Comparison of ENCODE assay signal across 29 cellular contexts in the genomic region with DNA sequence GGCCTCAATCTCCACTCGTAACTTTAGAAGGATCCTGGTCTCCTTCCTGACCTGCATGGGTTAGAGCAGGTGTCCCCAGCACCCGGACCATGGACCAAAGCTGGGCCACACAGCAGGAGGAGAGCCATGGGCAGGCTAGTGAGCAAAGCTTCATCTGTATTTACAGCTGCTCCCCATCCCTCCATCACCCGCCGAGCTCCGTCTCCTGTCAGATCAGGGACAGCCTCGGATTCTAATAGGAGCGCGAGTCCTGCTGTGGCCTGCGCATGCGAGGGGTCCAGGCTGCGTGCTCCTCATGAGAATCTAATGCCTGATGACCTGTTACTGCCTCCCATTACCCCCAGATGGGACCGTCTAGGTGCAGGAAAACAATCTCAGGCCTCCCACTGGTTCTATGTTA.
"Had no signal": no experiment of that assay in that cellular context is flagged by ENCODE, and none has a peak within 500 bp of the region (broad histone marks: within the 10 kb centered on the region; RNA-seq: fewer than 3 reads in every experiment).

No MANE protein-coding gene starts in this region.

- FAIRE-seq: colon, frontal cortex had no signal

- H3K4me1 Mint-ChIP-seq: activated CD4-positive, alpha-beta T cell treated with anti-CD3 and anti-CD28 coated beads, Interleukin-2, amount 10 ng/mL, durations not matched to agents 24 days and 14 days; activated CD8-positive, alpha-beta memory T cell treated with anti-CD3 and anti-CD28 coated beads, Interleukin-2, amount 10 ng/mL, durations not matched to agents 7 days and 5 days; endodermal cell had no signal

- ATAC-seq: activated CD4-positive, alpha-beta T cell treated with anti-CD3 and anti-CD28 coated beads for 36 hours; activated CD8-positive, alpha-beta memory T cell treated with anti-CD3 and anti-CD28 coated beads, Interleukin-2, amount 10 ng/mL, durations not matched to agents 7 days and 5 days; activated CD8-positive, alpha-beta T cell treated with anti-CD3 and anti-CD28 coated beads, Interleukin-2, amount 10 ng/mL, durations not matched to agents 7 days and 5 days; body of pancreas; esophagus mucosa had no signal

- H3K4me3 ChIP-seq: body of pancreas had no signal

- H3K9me3 ChIP-seq: body of pancreas had no signal

- H3K27me3 ChIP-seq: body of pancreas had no signal

- H3K27ac Mint-ChIP-seq: activated CD4-positive, alpha-beta memory T cell treated with anti-CD3 and anti-CD28 coated beads for 36 hours; activated CD4-positive, alpha-beta T cell treated with anti-CD3 and anti-CD28 coated beads for 36 hours; activated CD4-positive, alpha-beta T cell treated with anti-CD3 and anti-CD28 coated beads, Interleukin-2, amount 10 ng/mL, durations not matched to agents 24 days and 14 days; activated CD8-positive, alpha-beta memory T cell treated with anti-CD3 and anti-CD28 coated beads, Interleukin-2, amount 10 ng/mL, durations not matched to agents 7 days and 5 days; activated CD8-positive, alpha-beta T cell treated with anti-CD3 and anti-CD28 coated beads, Interleukin-2, amount 10 ng/mL, durations not matched to agents 7 days and 5 days; activated naive CD8-positive, alpha-beta T cell; activated T-helper 1 cell treated with anti-CD3 and anti-CD28 coated beads, Interleukin-12 subunit alpha, Interleukin-12 subunit beta, Interleukin-2, Interleukin-4 antibody, amounts not matched to agents 30 ng/mL and 10 ng/mL and 1 ng/mL, durations not matched to agents 14 hours and 24 hours and 36 hours; endodermal cell had no signal

- H3K9me3 Mint-ChIP-seq: activated CD4-positive, alpha-beta memory T cell treated with anti-CD3 and anti-CD28 coated beads for 36 hours; activated CD4-positive, alpha-beta T cell treated with anti-CD3 and anti-CD28 coated beads, Interleukin-2, amount 10 ng/mL, durations not matched to agents 24 days and 14 days; activated T-helper 1 cell treated with anti-CD3 and anti-CD28 coated beads, Interleukin-12 subunit alpha, Interleukin-12 subunit beta, Interleukin-2, Interleukin-4 antibody, amounts not matched to agents 30 ng/mL and 10 ng/mL and 1 ng/mL, durations not matched to agents 14 hours and 24 hours and 36 hours; endodermal cell had no signal

- H3K27me3 Mint-ChIP-seq: activated CD4-positive, alpha-beta memory T cell treated with anti-CD3 and anti-CD28 coated beads for 36 hours; activated CD4-positive, alpha-beta T cell treated with anti-CD3 and anti-CD28 coated beads, Interleukin-2, amount 10 ng/mL, durations not matched to agents 24 days and 14 days; activated naive CD8-positive, alpha-beta T cell had no signal

- H3K36me3 Mint-ChIP-seq: activated CD4-positive, alpha-beta memory T cell treated with anti-CD3 and anti-CD28 coated beads for 36 hours; activated CD8-positive, alpha-beta memory T cell treated with anti-CD3 and anti-CD28 coated beads, Interleukin-2, amount 10 ng/mL, durations not matched to agents 7 days and 5 days; activated naive CD8-positive, alpha-beta T cell had no signal

- H3K27ac ChIP-seq: body of pancreas had no signal

- H3K4me3 Mint-ChIP-seq: activated CD4-positive, alpha-beta memory T cell treated with anti-CD3 and anti-CD28 coated beads for 36 hours; activated CD4-positive, alpha-beta T cell treated with anti-CD3 and anti-CD28 coated beads for 36 hours; activated CD4-positive, alpha-beta T cell treated with anti-CD3 and anti-CD28 coated beads, Interleukin-2, amount 10 ng/mL, durations not matched to agents 24 days and 14 days; activated CD8-positive, alpha-beta memory T cell treated with anti-CD3 and anti-CD28 coated beads, Interleukin-2, amount 10 ng/mL, durations not matched to agents 7 days and 5 days; activated CD8-positive, alpha-beta T cell treated with anti-CD3 and anti-CD28 coated beads, Interleukin-2, amount 10 ng/mL, durations not matched to agents 7 days and 5 days; activated naive CD8-positive, alpha-beta T cell; activated T-helper 1 cell treated with anti-CD3 and anti-CD28 coated beads, Interleukin-12 subunit alpha, Interleukin-12 subunit beta, Interleukin-2, Interleukin-4 antibody, amounts not matched to agents 30 ng/mL and 10 ng/mL and 1 ng/mL, durations not matched to agents 14 hours and 24 hours and 36 hours; endodermal cell had no signal

- DNase-seq: activated CD4-positive, alpha-beta memory T cell treated with anti-CD3 and anti-CD28 coated beads for 36 hours; activated CD4-positive, alpha-beta T cell treated with anti-CD3 and anti-CD28 coated beads for 36 hours; activated CD4-positive, alpha-beta T cell treated with anti-CD3 and anti-CD28 coated beads, Interleukin-2, amount 10 ng/mL, durations not matched to agents 24 days and 14 days; activated CD4-positive, CD25-positive, alpha-beta regulatory T cell; activated CD4-positive, CD25-positive, alpha-beta regulatory T cell treated with anti-CD3 and anti-CD28 coated beads, Interleukin-2, amount 50 U/mL, for 72 hours; activated CD8-positive, alpha-beta memory T cell treated with anti-CD3 and anti-CD28 coated beads, Interleukin-2, amount 10 ng/mL, durations not matched to agents 7 days and 5 days; activated CD8-positive, alpha-beta memory T cell treated with anti-CD3 and anti-CD28 coated beads, Interleukin-2, amount 50 U/mL, for 4 hours; activated CD8-positive, alpha-beta T cell treated with anti-CD3 and anti-CD28 coated beads, Interleukin-2, amount 10 ng/mL, durations not matched to agents 7 days and 5 days; activated gamma-delta T cell treated with Interleukin-2 at 50 U/mL for 16 hours; activated naive CD4-positive, alpha-beta T cell treated with anti-CD3 and anti-CD28 coated beads, Interleukin-2, amount 50 U/mL, for 16 hours; activated naive CD4-positive, alpha-beta T cell treated with Interleukin-2 at 50 U/mL for 16 hours; activated T-cell treated with anti-CD3 and anti-CD28 coated beads, Interleukin-2, amount 50 U/mL, for 1 hour; activated T-cell treated with anti-CD3 and anti-CD28 coated beads, Interleukin-2, amount 50 U/mL, for 48 hours; amniotic stem cell; aorta; body of pancreas; caudate nucleus; cortex of kidney; dermis blood vessel endothelial cell; effector memory CD4-positive, alpha-beta T cell; endodermal cell; foreskin fibroblast; glutamatergic neuron; T-helper 2 cell had no signal

- H3K4me1 ChIP-seq: body of pancreas had no signal
